Comparison of ENCODE assay signal across 32 cellular contexts in the genomic region with DNA sequence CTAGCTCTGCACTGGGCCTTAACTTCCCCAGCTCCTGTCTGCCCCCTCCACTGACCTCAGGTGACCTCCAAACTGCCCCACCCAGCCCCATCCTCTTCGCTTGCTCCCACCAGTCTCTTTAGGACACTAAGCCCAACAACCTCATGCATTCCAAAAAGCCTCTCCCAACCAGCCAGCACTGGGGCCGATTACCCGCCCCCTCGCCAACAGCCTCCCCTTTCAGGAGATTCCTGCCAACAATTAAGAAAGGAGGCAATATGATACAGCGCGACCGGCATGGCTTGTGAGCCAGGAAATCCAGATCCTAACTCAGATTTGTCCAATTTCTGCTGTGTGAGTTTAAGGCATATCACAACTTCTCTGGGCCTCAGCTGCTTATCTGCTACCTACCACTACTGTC. TPM values are rescaled to one million over a fixed set of nuclear protein-coding genes. Genes with fewer than 3 reads are reported as not detected.
"Had no signal": no experiment of that assay in that cellular context is flagged by ENCODE, and none has a peak within 500 bp of the region (broad histone marks: within the 10 kb centered on the region; RNA-seq: fewer than 3 reads in every experiment).

No MANE protein-coding gene starts in this region.

- H3K9me3 Mint-ChIP-seq: activated CD4-positive, alpha-beta memory T cell treated with anti-CD3 and anti-CD28 coated beads, Interleukin-2, amount 10 ng/mL, durations not matched to agents 7 days and 5 days; activated naive CD4-positive, alpha-beta T cell treated with anti-CD3 and anti-CD28 coated beads, Interleukin-2, amount 10 ng/mL, durations not matched to agents 7 days and 5 days; activated naive CD8-positive, alpha-beta T cell treated with anti-CD3 and anti-CD28 coated beads, Interleukin-2, amount 50 U/mL, for 24 hours had no signal

- H3K27me3 ChIP-seq: brain microvascular endothelial cell, MG63 had no signal

- DNase-seq: activated CD4-positive, alpha-beta memory T cell treated with anti-CD3 and anti-CD28 coated beads, Interleukin-2, amount 10 ng/mL, durations not matched to agents 7 days and 5 days; activated CD4-positive, alpha-beta T cell treated with anti-CD3 and anti-CD28 coated beads for 1 hour; activated CD4-positive, alpha-beta T cell treated with anti-CD3 and anti-CD28 coated beads for 48 hours; activated CD4-positive, CD25-positive, alpha-beta regulatory T cell; activated CD8-positive, alpha-beta memory T cell treated with anti-CD3 and anti-CD28 coated beads for 24 hours; activated CD8-positive, alpha-beta memory T cell treated with anti-CD3 and anti-CD28 coated beads, Interleukin-2, amount 10 ng/mL, durations not matched to agents 7 days and 5 days; activated CD8-positive, alpha-beta memory T cell treated with anti-CD3 and anti-CD28 coated beads, Interleukin-2, amount 50 U/mL, for 48 hours; activated effector memory CD4-positive, alpha-beta T cell treated with Interleukin-2 at 50 U/mL for 16 hours; activated naive CD4-positive, alpha-beta T cell treated with anti-CD3 and anti-CD28 coated beads, Interleukin-2, amount 10 ng/mL, durations not matched to agents 7 days and 5 days; activated naive CD8-positive, alpha-beta T cell treated with anti-CD3 and anti-CD28 coated beads, Interleukin-2, amount 50 U/mL, for 24 hours; activated T-cell treated with anti-CD3 and anti-CD28 coated beads, Interleukin-2, amount 50 U/mL, for 48 hours; anterior cingulate cortex; brain microvascular endothelial cell; central memory CD4-positive, alpha-beta T cell; Kasumi-1; MG63; NCI-H1048; NCI-H1105 treated with DMSO at 0.1 percent for 48 hours; NCI-H1436; NCI-H1694; NCI-H1930; NCI-H2081 treated with DMSO at 0.1 percent for 48 hours; NCI-H345; NCI-H524 treated with DMSO at 0.1 percent for 48 hours; OCI-M1; Right ventricle myocardium superior; T1000; WERI-Rb-1 had no signal

- H3K4me1 Mint-ChIP-seq: activated CD4-positive, alpha-beta memory T cell treated with anti-CD3 and anti-CD28 coated beads, Interleukin-2, amount 10 ng/mL, durations not matched to agents 7 days and 5 days; activated CD8-positive, alpha-beta memory T cell treated with anti-CD3 and anti-CD28 coated beads, Interleukin-2, amount 10 ng/mL, durations not matched to agents 7 days and 5 days; activated naive CD4-positive, alpha-beta T cell treated with anti-CD3 and anti-CD28 coated beads, Interleukin-2, amount 10 ng/mL, durations not matched to agents 7 days and 5 days; activated naive CD8-positive, alpha-beta T cell treated with anti-CD3 and anti-CD28 coated beads, Interleukin-2, amount 50 U/mL, for 24 hours had no signal

- ATAC-seq: activated CD8-positive, alpha-beta memory T cell treated with anti-CD3 and anti-CD28 coated beads, Interleukin-2, amount 10 ng/mL, durations not matched to agents 7 days and 5 days; activated naive CD8-positive, alpha-beta T cell treated with anti-CD3 and anti-CD28 coated beads, Interleukin-2, amount 50 U/mL, for 24 hours had no signal

- H3K36me3 Mint-ChIP-seq: activated CD8-positive, alpha-beta memory T cell treated with anti-CD3 and anti-CD28 coated beads, Interleukin-2, amount 10 ng/mL, durations not matched to agents 7 days and 5 days; activated naive CD4-positive, alpha-beta T cell treated with anti-CD3 and anti-CD28 coated beads, Interleukin-2, amount 10 ng/mL, durations not matched to agents 7 days and 5 days; activated naive CD8-positive, alpha-beta T cell had no signal

- H3K27me3 Mint-ChIP-seq: activated naive CD8-positive, alpha-beta T cell; activated naive CD8-positive, alpha-beta T cell treated with anti-CD3 and anti-CD28 coated beads, Interleukin-2, amount 50 U/mL, for 24 hours had no signal

- H3K9me3 ChIP-seq: MG63 had no signal

- H3K27ac ChIP-seq: brain microvascular endothelial cell, SK-N-MC, WERI-Rb-1 had no signal

- H3K4me3 Mint-ChIP-seq: activated CD4-positive, alpha-beta memory T cell treated with anti-CD3 and anti-CD28 coated beads, Interleukin-2, amount 10 ng/mL, durations not matched to agents 7 days and 5 days; activated CD8-positive, alpha-beta memory T cell treated with anti-CD3 and anti-CD28 coated beads, Interleukin-2, amount 10 ng/mL, durations not matched to agents 7 days and 5 days; activated naive CD4-positive, alpha-beta T cell treated with anti-CD3 and anti-CD28 coated beads, Interleukin-2, amount 10 ng/mL, durations not matched to agents 7 days and 5 days; activated naive CD8-positive, alpha-beta T cell; activated naive CD8-positive, alpha-beta T cell treated with anti-CD3 and anti-CD28 coated beads, Interleukin-2, amount 50 U/mL, for 24 hours had no signal

- H3K4me3 ChIP-seq: MG63, SK-N-MC had no signal

- H3K36me3 ChIP-seq: brain microvascular endothelial cell, MG63, WERI-Rb-1 had no signal

- H3K27ac Mint-ChIP-seq: activated CD4-positive, alpha-beta memory T cell treated with anti-CD3 and anti-CD28 coated beads, Interleukin-2, amount 10 ng/mL, durations not matched to agents 7 days and 5 days; activated CD8-positive, alpha-beta memory T cell treated with anti-CD3 and anti-CD28 coated beads, Interleukin-2, amount 10 ng/mL, durations not matched to agents 7 days and 5 days; activated naive CD4-positive, alpha-beta T cell treated with anti-CD3 and anti-CD28 coated beads, Interleukin-2, amount 10 ng/mL, durations not matched to agents 7 days and 5 days; activated naive CD8-positive, alpha-beta T cell; activated naive CD8-positive, alpha-beta T cell treated with anti-CD3 and anti-CD28 coated beads, Interleukin-2, amount 50 U/mL, for 24 hours had no signal

RNA-seq across cellular contexts. Expression of gene KANK4, which starts 14.7 kb away (rescaled TPM):
- total RNA-seq: activated CD4-positive, alpha-beta memory T cell treated with anti-CD3 and anti-CD28 coated beads, Interleukin-2, amount 10 ng/mL, durations not matched to agents 7 days and 5 days; activated CD8-positive, alpha-beta memory T cell treated with anti-CD3 and anti-CD28 coated beads, Interleukin-2, amount 10 ng/mL, durations not matched to agents 7 days and 5 days; T-helper 1 cell treated with Interleukin-12 subunit alpha and Interleukin-12 subunit beta and Interleukin-4 antibody, amounts not matched to agents 30 ng/mL and 1 ng/mL, for 36 hours; T-helper 2 cell treated with Interferon-gamma antibody and Interleukin-4, amounts not matched to agents 100 ng/mL and 5 ng/mL, for 36 hours had no signal
